In genomic region chr4:88320174-88320779, GRCh38 we compare ENCODE assay signal across 8 cellular contexts. TPM values are rescaled to one million over a fixed set of nuclear protein-coding genes. Genes with fewer than 3 reads are reported as not detected.
DNase-seq lines count a peak whose midpoint lies in the region; ATAC-seq, FAIRE-seq and TF ChIP-seq lines count a peak whose summit lies in the region.

No MANE protein-coding gene starts in this region.

- FAIRE-seq in GM12891 (lab: Jason Lieb, UNC) = no peak

- H3K27me3 Mint-ChIP-seq in H9 (ENCODE audit: low read depth) = no peaks in the 10 kb centered on the region

- H3K23me2 ChIP-seq in H9 (ENCODE audit: insufficient read length, low read depth, low read length, poor library complexity, severe bottlenecking) = no peaks in the 10 kb centered on the region

- peak overlapping the region; percentile 46 to 93 (median 59) for H3K27ac Mint-ChIP-seq in H9

- peaks cover 0 to 21% (median 1%) of the 10 kb centered on the region in 3 experiments; a peak in 4 of 7 replicates for H3K36me3 Mint-ChIP-seq in H9 (ENCODE audit: insufficient read depth in 1 of 3, low read depth in 3 of 3)

- H3K4ac ChIP-seq in H9 (ENCODE audit: low read depth, low read length) = no peak overlapping the region

- H2BK5ac ChIP-seq in H9 (ENCODE audit: insufficient read length, low read length) = no peak overlapping the region

- no peaks in the 10 kb centered on the region for H3K27me3 ChIP-seq in H9 (ENCODE audit: insufficient read depth, low read length)
- no peaks in the 10 kb centered on the region for H3K27me3 ChIP-seq in Loucy (ENCODE audit: insufficient read depth, low read length, poor library complexity, severe bottlenecking)
- H3K27me3 ChIP-seq in ascending aorta = no peaks in the 10 kb centered on the region

- no peak overlapping the region for H4K8ac ChIP-seq in H9 (replicated peaks; ENCODE audit: insufficient read length, low read depth, low read length)

- no peak for TF ChIP-seq POLR2A in GM12891 (IDR thresholded peaks at IDR 0.05; ENCODE audit: low read depth, low read length)

- H3K18ac ChIP-seq in H9 (ENCODE audit: insufficient read length, low read depth, low read length) = peak overlapping the region; percentile 46

- H3K9me2 ChIP-seq in Loucy (replicated peaks; ENCODE audit: low read depth, low read length) = no peaks in the 10 kb centered on the region

- H3K9me3 ChIP-seq in H9 (ENCODE audit: control insufficient read depth, low read depth, low read length) = no peaks in the 10 kb centered on the region
- H3K9me3 ChIP-seq in Loucy (ENCODE audit: insufficient read depth, low read depth, low read length) = no peaks in the 10 kb centered on the region
- no peaks in the 10 kb centered on the region for H3K9me3 ChIP-seq in ascending aorta

- H3F3A ChIP-seq in Loucy (ENCODE audit: low read depth) = no peaks in the 10 kb centered on the region

- H3K9ac ChIP-seq in H9 (ENCODE audit: extremely low read depth, insufficient read length, low read length) (no peak overlapping the region), Loucy (ENCODE audit: low read depth, low read length, poor library complexity, severe bottlenecking) (peak overlapping the region; percentile 38)

- no peak overlapping the region for H3K4me3 Mint-ChIP-seq in H9

- H2AK5ac ChIP-seq in H9 (ENCODE audit: insufficient read length, low read length) = no peak overlapping the region

- H3K4me1 Mint-ChIP-seq in H9 = peaks cover 32 to 33% of the 10 kb centered on the region in 2 experiments

- H4K20me1 ChIP-seq in H9 (ENCODE audit: control insufficient read depth, insufficient read depth, insufficient read length) (no peaks in the 10 kb centered on the region), Loucy (ENCODE audit: insufficient read depth, low read length, poor library complexity, severe bottlenecking) (no peaks in the 10 kb centered on the region)

- H3K4me3 ChIP-seq in Loucy (ENCODE audit: low read length, poor library complexity, severe bottlenecking) (peak overlapping the region; percentile 43), ascending aorta (no peak overlapping the region)

- no peak overlapping the region for H2BK15ac ChIP-seq in H9 (ENCODE audit: low read depth, low read length)

- H3K27ac ChIP-seq in H9 (ENCODE audit: insufficient read length, low read depth, low read length) = no peak overlapping the region
- no peak overlapping the region for H3K27ac ChIP-seq in ascending aorta

- DNase-seq in H9 (no peak), kidney glomerular epithelial cell (lab: John Stamatoyannopoulos, UW) (peak; percentile 41), nucleus accumbens (lab: John Stamatoyannopoulos, UW) (no peak), GM12891 (ENCODE audit: insufficient read length, low spot score) (no peak), HCEC 1CT (no peak), ascending aorta (ENCODE audit: low spot score in 2 of 2) (no peak)

- H3K79me2 ChIP-seq in H9 (ENCODE audit: insufficient read depth, low read length) (no peaks in the 10 kb centered on the region), Loucy (ENCODE audit: insufficient read depth, low read length) (no peaks in the 10 kb centered on the region)

- no peak overlapping the region for H2BK12ac ChIP-seq in H9 (ENCODE audit: insufficient read length, low read depth, low read length)

- 0 out of 2 replicates have a peak overlapping the region, but pooled peaks have one; percentile 2 for H3K14ac ChIP-seq in H9 (ENCODE audit: insufficient read depth, low read length)

- no peak overlapping the region for H3T11ph ChIP-seq in H9 (ENCODE audit: low read length)

- H3K79me1 ChIP-seq in H9 (ENCODE audit: insufficient read depth, low read depth, low read length, poor library complexity, severe bottlenecking) = no peaks in the 10 kb centered on the region

- H3K4me2 ChIP-seq in H9 (ENCODE audit: insufficient read depth, insufficient read length, low read length) (no peak overlapping the region), Loucy (ENCODE audit: low read depth, low read length, poor library complexity, severe bottlenecking) (peak overlapping the region; percentile 68)

- H3K4me1 ChIP-seq in H9 (ENCODE audit: insufficient read depth, low read length) = no peaks in the 10 kb centered on the region; the same call in 1 of the 2 replicates
- peaks cover 10% of the 10 kb centered on the region for H3K4me1 ChIP-seq in Loucy (ENCODE audit: insufficient read depth, low read length, poor library complexity, severe bottlenecking)
- H3K4me1 ChIP-seq in ascending aorta = no peaks in the 10 kb centered on the region

- no peak overlapping the region for H3K23ac ChIP-seq in H9 (ENCODE audit: insufficient read length, low read depth, low read length)

- peaks cover 9 to 17% of the 10 kb centered on the region in 2 experiments; a peak in 4 of 5 replicates for H3K9me3 Mint-ChIP-seq in H9

- ATAC-seq in GM18517 (IDR thresholded peaks at IDR 0.05; ENCODE audit: unreplicated experiment) = peak; percentile 62

- no peak overlapping the region for H2BK20ac ChIP-seq in H9 (ENCODE audit: low read depth, low read length, poor library complexity, severe bottlenecking)

- no peak overlapping the region for H2BK120ac ChIP-seq in H9 (ENCODE audit: low read depth, low read length, poor library complexity, severe bottlenecking)

- no peak overlapping the region for H2AFZ ChIP-seq in H9 (ENCODE audit: low read length)
- H2AFZ ChIP-seq in Loucy (ENCODE audit: low read length) = peak overlapping the region; percentile 96

- TF ChIP-seq CTCF in H9 (conservative IDR thresholded peaks at IDR 0.05) = no peak
- TF ChIP-seq CTCF in Loucy (conservative IDR thresholded peaks at IDR 0.05; ENCODE audit: low read length) = no peak
- no peak for TF ChIP-seq CTCF in ascending aorta (IDR thresholded peaks at IDR 0.05)

- no peak overlapping the region for H4K91ac ChIP-seq in H9 (ENCODE audit: insufficient read length, low read depth, low read length)

- H3K56ac ChIP-seq in H9 (ENCODE audit: insufficient read length, low read depth, low read length) = no peak overlapping the region

- WGBS in H9 (ENCODE audit: extremely low coverage, insufficient read length, low lambda C conversion rate) = no CpG with 5 or more reads among the region's 1 CpG

- H3K36me3 ChIP-seq in Loucy (ENCODE audit: insufficient read depth, low read length) = no peaks in the 10 kb centered on the region
- H3K36me3 ChIP-seq in ascending aorta = no peaks in the 10 kb centered on the region

- no peak overlapping the region for H4K5ac ChIP-seq in H9 (ENCODE audit: insufficient read length, low read depth, low read length)

- intact Hi-C loops in ascending aorta (cut with DNase I) = no loop called here

TF ChIP-seq in GM12891, 5 proteins besides CTCF, POLR2A, EP300 and RAD21:
- no peak for TF ChIP-seq PAX5 (IDR thresholded peaks at IDR 0.05; ENCODE audit: insufficient read depth, low read length, severe bottlenecking)
- no peak for TF ChIP-seq POLR2AphosphoS5 (IDR thresholded peaks at IDR 0.05; ENCODE audit: low read depth, low read length)
- no peak; the same call in 1 of the 2 replicates for TF ChIP-seq TAF1 (IDR thresholded peaks at IDR 0.05; ENCODE audit: low read depth, low read length)
- TF ChIP-seq SPI1 (IDR thresholded peaks at IDR 0.05; ENCODE audit: low read depth, low read length) = no peak
- TF ChIP-seq POU2F2 (IDR thresholded peaks at IDR 0.05; ENCODE audit: low read depth, low read length) = no peak

RNA-seq across cellular contexts. Expression of gene PPM1K, which starts 35.9 kb away (rescaled TPM):
- total RNA-seq in H9 (2021) = 10.2 and 10.4 TPM in 2 replicates
- polyA plus RNA-seq in GM12891 (2012; ENCODE audit: low read depth, missing spikeins) = 12.1 TPM
- 17.0 TPM for total RNA-seq in ascending aorta

RNA-seq across cellular contexts. Expression of gene HERC6, which starts 58.4 kb away (rescaled TPM):
- total RNA-seq in H9 (2021) (8.2 and 8.3 TPM in 2 replicates), ascending aorta (32.7 TPM)
- polyA plus RNA-seq in GM12891 (2012; ENCODE audit: low read depth, missing spikeins) = 4.7 TPM
